ENCODE assay signal across 8 cellular contexts in genomic region chr9:12813960-12814876, GRCh38. TPM values are rescaled to one million over a fixed set of nuclear protein-coding genes. Genes with fewer than 3 reads are reported as not detected.
DNase-seq lines count a peak whose midpoint lies in the region; ATAC-seq and TF ChIP-seq lines count a peak whose summit lies in the region.
"Had no signal": no experiment of that assay in that cellular context is flagged by ENCODE, and none has a peak within 500 bp of the region (broad histone marks: within the 10 kb centered on the region; RNA-seq: fewer than 3 reads in every experiment).

No MANE protein-coding gene starts in this region.

- no peaks in the 10 kb centered on the region for H3K9me3 Mint-ChIP-seq in MCF 10A (ENCODE audit: unreplicated experiment)

- H3K27me3 ChIP-seq in thoracic aorta (replicated peaks; ENCODE audit: insufficient read depth) (no peaks in the 10 kb centered on the region), WERI-Rb-1 (ENCODE audit: insufficient read depth, low read depth, severe bottlenecking) (no peaks in the 10 kb centered on the region)

- H3K4me3 Mint-ChIP-seq in MCF 10A (ENCODE audit: unreplicated experiment), result peak overlapping the region; percentile 71

- no peaks in the 10 kb centered on the region for H3K36me3 ChIP-seq in thoracic aorta
- H3K36me3 ChIP-seq in WERI-Rb-1, result no peaks in the 10 kb centered on the region

- ATAC-seq in left colon, result peak; percentile 56
- peak; percentile 71 for ATAC-seq in thoracic aorta (ENCODE audit: insufficient number of reproducible peaks, low FRiP score, low read depth)

- TF ChIP-seq CTCF in MCF 10A (IDR thresholded peaks at IDR 0.05; ENCODE audit: unreplicated experiment) (peak; percentile 7), thoracic aorta (IDR thresholded peaks at IDR 0.05) (peak; percentile 51), WERI-Rb-1 (IDR thresholded peaks at IDR 0.05; ENCODE audit: low read depth, low read length) (no peak)

- H3K27ac Mint-ChIP-seq in MCF 10A (ENCODE audit: low read depth, unreplicated experiment), result peak overlapping the region; percentile 97

- no peaks in the 10 kb centered on the region for H3K36me3 Mint-ChIP-seq in MCF 10A (ENCODE audit: insufficient read depth, unreplicated experiment)

- H3K4me1 Mint-ChIP-seq in MCF 10A (ENCODE audit: insufficient read depth, unreplicated experiment), result peaks cover 71% of the 10 kb centered on the region

- POLR2A ChIA-PET in MCF 10A (lab: Yijun Ruan, JAX), result interaction anchor here (1.0 to 7.3 kb wide), 15 partner anchors 11 to 92 kb away, joined by 3 to 242 read pairs (median 9); partner anchors contain the start of gene LURAP1L

- intact Hi-C loops in MCF 10A (cut with micrococcal nuclease), result loop anchor here (1.0 to 2.0 kb wide), 5 partner anchors 30 to 91 kb away; no protein-coding TSS in a partner anchor
- intact Hi-C loops in left colon (cut with DNase I, micrococcal nuclease), result no loop called here

- peaks cover 15 to 53% of the 10 kb centered on the region in 2 donors for H3K4me1 ChIP-seq in thoracic aorta (ENCODE audit: control insufficient read depth in 1 of 2, low read depth in 2 of 2)

- peak overlapping the region; percentile 50 to 58 for H3K27ac ChIP-seq in thoracic aorta
- H3K27ac ChIP-seq in WERI-Rb-1, result no peak overlapping the region

- CTCF ChIA-PET in MCF 10A (lab: Yijun Ruan, JAX), result interaction anchor here (0.7 to 2.1 kb wide), 10 partner anchors 17 to 92 kb away, joined by 3 to 37 read pairs (median 4); partner anchors contain the start of gene LURAP1L

- DNase-seq in HCEC 1CT, result peak; percentile 100
- DNase-seq in NCI-H2196 (lab: John Stamatoyannopoulos, UW; ENCODE audit: unreplicated experiment), result peak; percentile 89
- DNase-seq in MCF 10A (ENCODE audit: unreplicated experiment), result peak; percentile 99
- peak; percentile 49 to 76 for DNase-seq in left colon
- peak; percentile 19 for DNase-seq in thoracic aorta (ENCODE audit: low spot score)
- no peak for DNase-seq in WERI-Rb-1
- no peak for DNase-seq in activated gamma-delta T cell treated with Interleukin-2 at 50 U/mL for 16 hours

- peak overlapping the region; percentile 30 for H3K4me3 ChIP-seq in thoracic aorta
- no peak overlapping the region for H3K4me3 ChIP-seq in WERI-Rb-1 (ENCODE audit: low read depth, low read length)

- H3K9me3 ChIP-seq in thoracic aorta (no peaks in the 10 kb centered on the region), WERI-Rb-1 (ENCODE audit: severe bottlenecking) (no peaks in the 10 kb centered on the region)

- no peaks in the 10 kb centered on the region for H3K27me3 Mint-ChIP-seq in MCF 10A (ENCODE audit: insufficient read depth, unreplicated experiment)

- BruUV-seq in MCF 10A (replicated peaks; lab: Mats Ljungman, UMichigan), result no TSS peak

RNA-seq across cellular contexts. Expression of gene LURAP1L, which starts 39.4 kb away (rescaled TPM):
- 59.2 and 80.4 TPM in 2 replicates for total RNA-seq in MCF 10A (2022)
- 10 to 100 TPM; 26.6 to 29.8 TPM for total RNA-seq in left colon
- 10 to 100 TPM; 10.3 to 14.7 TPM for total RNA-seq in thoracic aorta
- total RNA-seq: T-helper 2 cell treated with Interferon-gamma antibody and Interleukin-4, amounts not matched to agents 100 ng/mL and 5 ng/mL, for 36 hours had no signal

Comparison
In these comparisons a context has a peak if more than half of its experiments do, and no peak if none do; other contexts are left out.
1. DNase-seq: peak in HCEC 1CT (single experiment), NCI-H2196 (single experiment), MCF 10A (single experiment), left colon (2 of 2) and thoracic aorta (single experiment); none in WERI-Rb-1 (single experiment) and activated gamma-delta T cell treated with Interleukin-2 at 50 U/mL for 16 hours (single experiment).